22 cellular contexts compared by ENCODE assay signal in the genomic region with DNA sequence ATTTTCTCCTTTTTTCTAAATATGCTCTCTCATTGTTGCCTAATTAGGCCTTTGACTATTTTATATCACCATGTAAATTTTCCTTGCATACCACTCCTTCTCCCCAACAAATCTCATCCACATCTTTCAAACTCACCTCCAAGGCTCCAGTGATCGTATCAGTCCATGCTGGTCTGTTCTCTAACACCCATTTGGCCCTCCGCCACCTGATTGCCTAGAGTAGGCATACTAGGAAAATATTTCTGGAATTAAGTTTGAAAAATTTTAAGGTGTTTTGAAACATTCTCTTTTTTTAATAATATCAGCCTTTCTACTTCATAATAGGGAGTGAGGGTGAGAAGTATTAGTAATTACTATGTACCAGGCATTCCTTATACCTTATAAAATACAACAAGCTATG.
"Had no signal": no experiment of that assay in that cellular context is flagged by ENCODE, and none has a peak within 500 bp of the region (broad histone marks: within the 10 kb centered on the region; RNA-seq: fewer than 3 reads in every experiment).

No MANE protein-coding gene starts in this region.

- H3K36me3 ChIP-seq: colonic mucosa, esophagus muscularis mucosa, esophagus squamous epithelium, gastrocnemius medialis, gastroesophageal sphincter, heart right ventricle had no signal

- H3K9me3 ChIP-seq: colonic mucosa, esophagus muscularis mucosa, esophagus squamous epithelium, gastrocnemius medialis, gastroesophageal sphincter had no signal

- H3K27me3 ChIP-seq: colonic mucosa, esophagus squamous epithelium, foreskin keratinocyte, gastrocnemius medialis, gastroesophageal sphincter had no signal

- H3K4me3 ChIP-seq: colonic mucosa, coronary artery, dorsolateral prefrontal cortex, esophagus muscularis mucosa, esophagus squamous epithelium, gastrocnemius medialis, gastroesophageal sphincter, heart right ventricle had no signal

- DNase-seq: colonic mucosa; cortex of kidney; dermis blood vessel endothelial cell; dorsolateral prefrontal cortex; effector CD4-positive, alpha-beta T cell; effector CD8-positive, alpha-beta T cell; effector memory CD4-positive, alpha-beta T cell; effector memory CD8-positive, alpha-beta T cell; endodermal cell; erythroblast; esophagus squamous epithelium; foreskin fibroblast; foreskin keratinocyte; foreskin melanocyte; gastrocnemius medialis; glutamatergic neuron; heart right ventricle had no signal

- ATAC-seq: effector memory CD8-positive, alpha-beta T cell; esophagus mucosa; foreskin keratinocyte; gastrocnemius medialis; gastroesophageal sphincter; heart right ventricle had no signal

- H3K27ac ChIP-seq: colonic mucosa, coronary artery, dorsolateral prefrontal cortex, epithelial cell of prostate, esophagus muscularis mucosa, esophagus squamous epithelium, foreskin keratinocyte, gastrocnemius medialis, gastroesophageal sphincter, heart right ventricle had no signal

- H3K4me1 ChIP-seq: colonic mucosa, esophagus muscularis mucosa, esophagus squamous epithelium, foreskin keratinocyte, gastrocnemius medialis, gastroesophageal sphincter, heart right ventricle had no signal
